Comparison of ENCODE assay signal across 17 cellular contexts in the genomic region with DNA sequence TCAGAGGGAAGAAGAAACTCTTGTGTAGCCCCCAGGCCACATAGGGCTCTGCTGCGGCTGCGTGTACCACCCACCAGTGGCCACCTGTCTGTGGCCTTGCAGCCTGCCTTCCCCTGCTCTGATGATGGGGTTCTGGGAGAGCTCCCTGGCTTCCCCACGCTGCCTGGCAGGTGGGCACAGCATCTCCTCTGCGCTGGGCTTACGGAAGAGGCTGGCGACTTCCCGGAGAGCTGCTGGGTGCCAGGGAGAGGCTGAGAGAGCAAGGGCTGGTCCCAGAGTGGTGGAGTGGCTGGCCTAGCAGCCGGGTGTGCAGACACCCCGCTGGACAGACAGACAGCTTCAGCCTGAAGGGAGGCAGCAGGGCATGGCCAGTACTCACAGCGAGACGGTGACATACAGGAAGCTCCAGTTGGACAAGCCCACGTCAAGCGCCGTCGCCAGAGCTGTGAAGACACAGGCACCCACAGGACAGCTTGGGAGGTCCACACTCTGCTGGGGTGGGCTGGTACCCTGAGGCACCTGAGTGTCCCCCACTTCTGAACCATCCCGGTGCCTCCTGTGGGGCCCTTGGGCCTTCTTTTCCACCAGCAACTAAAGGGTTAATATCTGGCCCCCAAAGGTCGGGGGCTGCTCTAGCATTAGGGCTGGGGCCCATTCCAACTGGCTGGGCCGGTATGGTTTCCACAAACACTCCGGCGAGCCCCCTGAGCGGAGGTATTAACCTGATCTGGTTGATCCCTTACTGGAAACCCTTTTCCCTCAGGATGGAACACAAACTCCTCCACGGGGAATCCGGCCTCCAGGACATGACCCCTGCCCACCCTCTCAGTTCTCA. TPM values are rescaled to one million over a fixed set of nuclear protein-coding genes. Genes with fewer than 3 reads are reported as not detected.
A peak's percentile ranks its signal among the peaks of the same experiment; 100 is the strongest.
DNase-seq lines count a peak whose midpoint lies in the region; ATAC-seq, FAIRE-seq and TF ChIP-seq lines count a peak whose summit lies in the region.
"Had no signal": no experiment of that assay in that cellular context is flagged by ENCODE, and none has a peak within 500 bp of the region (broad histone marks: within the 10 kb centered on the region; RNA-seq: fewer than 3 reads in every experiment).

No MANE protein-coding gene starts in this region.

- no peaks in the 10 kb centered on the region for H3K36me3 ChIP-seq in breast epithelium
- peaks cover 2% of the 10 kb centered on the region for H3K36me3 ChIP-seq in mammary epithelial cell (ENCODE audit: insufficient read depth, low read length)
- H3K36me3 ChIP-seq in adipocyte (ENCODE audit: control insufficient read depth, insufficient read depth, low read length, severe bottlenecking), result peaks cover 37% of the 10 kb centered on the region
- peaks cover 20 to 27% of the 10 kb centered on the region in 2 experiments; a peak in 4 of 5 replicates for H3K36me3 ChIP-seq in HepG2 (replicated peaks in 1 of 2; ENCODE audit: control insufficient read depth in 1 of 2, insufficient read depth in 2 of 2, low read length in 2 of 2)
- H3K36me3 ChIP-seq in testis (ENCODE audit: low read depth, missing control alignments), result no peaks in the 10 kb centered on the region

- BruUV-seq in mammary epithelial cell (replicated peaks; lab: Mats Ljungman, UMichigan), result no TSS peak
- BruUV-seq in HepG2 (replicated peaks; lab: Mats Ljungman, UMichigan), result no TSS peak

- H3K4me1 ChIP-seq in breast epithelium (peaks cover 6 to 15% of the 10 kb centered on the region in 2 donors), mammary epithelial cell (ENCODE audit: insufficient read depth, low read length) (no peaks in the 10 kb centered on the region), adipocyte (ENCODE audit: control insufficient read depth, insufficient read depth, low read length) (peaks cover 27% of the 10 kb centered on the region), HepG2 (ENCODE audit: insufficient read depth, low read length) (peaks cover 22% of the 10 kb centered on the region), testis (peaks cover 35% of the 10 kb centered on the region)

- in situ Hi-C loops in mammary epithelial cell (cut with MboI; ENCODE audit: low sequenced_read_pairs in 2 of 2), result no loop called here
- in situ Hi-C loops in HepG2 (cut with HindIII; ENCODE audit: extremely low pct_ligation_motif_present, low pct_unique_long_range_greater_than_20kb), result loop anchor here (25.0 kb wide), 1 partner anchor 569 kb away; a partner anchor contains a TSS

- H3K79me2 ChIP-seq in mammary epithelial cell (ENCODE audit: insufficient read depth, low read length), result peaks cover 6% of the 10 kb centered on the region
- H3K79me2 ChIP-seq in HepG2 (ENCODE audit: insufficient read depth, low read length), result peaks cover 2% of the 10 kb centered on the region

- H3K27ac ChIP-seq in breast epithelium (peak overlapping the region; percentile 7 to 68), mammary epithelial cell (ENCODE audit: insufficient read depth, low read depth, low read length) (no peak overlapping the region), HepG2 (ENCODE audit: extremely low read length, insufficient read depth, low read length) (no peak overlapping the region), testis (peak overlapping the region; percentile 63 to 69)
- H3K27ac ChIP-seq: KMS-11 had no signal

- H3K9me3 ChIP-seq in breast epithelium, result no peaks in the 10 kb centered on the region
- H3K9me3 ChIP-seq in mammary epithelial cell (replicated peaks; ENCODE audit: insufficient read depth, low read length), result no peaks in the 10 kb centered on the region
- no peaks in the 10 kb centered on the region for H3K9me3 ChIP-seq in adipocyte (ENCODE audit: control insufficient read depth, low read length)
- H3K9me3 ChIP-seq in HepG2 (ENCODE audit: low read length), result no peaks in the 10 kb centered on the region
- no peaks in the 10 kb centered on the region for H3K9me3 ChIP-seq in testis

- H4K20me1 ChIP-seq in mammary epithelial cell (ENCODE audit: insufficient read depth, low read length), result no peaks in the 10 kb centered on the region
- peaks cover 5% of the 10 kb centered on the region; the same call in 1 of the 2 replicates for H4K20me1 ChIP-seq in HepG2 (ENCODE audit: insufficient read depth, low read length)

- POLR2A ChIA-PET in HepG2 (lab: Yijun Ruan, JAX), result interaction anchor here (3.8 kb wide), 1 partner anchor 8 kb away, joined by 36 read pairs; no protein-coding TSS in a partner anchor

- TF ChIP-seq POLR2A in breast epithelium (IDR thresholded peaks at IDR 0.05), result no peak
- peak in 1 of 2 experiments; percentile 36; a peak in 1 of 4 replicates for TF ChIP-seq POLR2A in HepG2 (IDR thresholded peaks at IDR 0.05; ENCODE audit: insufficient read depth in 1 of 2, low read depth in 2 of 2, low read length in 2 of 2)
- no peak for TF ChIP-seq POLR2A in testis (IDR thresholded peaks at IDR 0.05)

- H2AFZ ChIP-seq in mammary epithelial cell (ENCODE audit: low read depth, low read length) (no peak overlapping the region), HepG2 (ENCODE audit: low read length) (no peak overlapping the region)

- H3K27me3 ChIP-seq in breast epithelium (no peaks in the 10 kb centered on the region), mammary epithelial cell (ENCODE audit: insufficient read depth, low read length) (no peaks in the 10 kb centered on the region), adipocyte (replicated peaks; ENCODE audit: control insufficient read depth, insufficient read depth, low read length) (no peaks in the 10 kb centered on the region), HepG2 (ENCODE audit: control insufficient read depth in 1 of 2, insufficient read depth in 2 of 2, low read length in 2 of 2) (no peaks in the 10 kb centered on the region), testis (no peaks in the 10 kb centered on the region)

- H3K4me3 ChIP-seq in breast epithelium, result peak overlapping the region in 1 of 3 donors; percentile 27
- no peak overlapping the region for H3K4me3 ChIP-seq in mammary epithelial cell (replicated peaks in 1 of 3; ENCODE audit: insufficient read depth in 1 of 3, low read depth in 2 of 3, low read length in 3 of 3)
- H3K4me3 ChIP-seq in adipocyte (ENCODE audit: low read length), result no peak overlapping the region
- H3K4me3 ChIP-seq in HepG2 (replicated peaks in 1 of 3; ENCODE audit: insufficient read depth in 1 of 3, low read depth in 2 of 3, low read length in 3 of 3), result no peak overlapping the region
- no peak overlapping the region for H3K4me3 ChIP-seq in testis

- TF ChIP-seq EP300 in HepG2 (IDR thresholded peaks at IDR 0.05; ENCODE audit: low read depth in 2 of 2, low read length in 2 of 2) (no peak), HepG2 (CRISPR knock-in tag; IDR thresholded peaks at IDR 0.05; ENCODE audit: borderline replicate concordance) (no peak)

- 85% methylated on average over 8 of the region's 23 CpGs for WGBS in mammary epithelial cell (ENCODE audit: low coverage, missing lambda C conversion rate)
- WGBS in HepG2 (ENCODE audit: low lambda C conversion rate), result 89% methylated on average over 17 of the region's 23 CpGs
- WGBS in testis, 2 donors, result 59 to 66% methylated on average over 11 to 18 of the region's 23 CpGs

- no peak for FAIRE-seq in HepG2 (lab: Jason Lieb, UNC)
- FAIRE-seq: colon had no signal

- no peak for TF ChIP-seq RAD21 in HepG2 (CRISPR knock-in tag; IDR thresholded peaks at IDR 0.05)

- H3K9ac ChIP-seq in mammary epithelial cell (ENCODE audit: insufficient read depth, low read length) (no peak overlapping the region), adipocyte (ENCODE audit: low read length) (peak overlapping the region; percentile 34), HepG2 (ENCODE audit: insufficient read depth, low read depth, low read length) (no peak overlapping the region)
- H3K9ac ChIP-seq: KMS-11 had no signal

- ATAC-seq in HepG2 (no peak), GM21737 (IDR thresholded peaks at IDR 0.05; ENCODE audit: unreplicated experiment) (no peak)

- TF ChIP-seq CTCF in breast epithelium (IDR thresholded peaks at IDR 0.05), result no peak
- TF ChIP-seq CTCF in mammary epithelial cell (conservative IDR thresholded peaks at IDR 0.05 in 1 of 2, IDR thresholded peaks at IDR 0.05 in 1 of 2; ENCODE audit: extremely low read depth in 1 of 2, insufficient read depth in 1 of 2, low read depth in 1 of 2, low read length in 2 of 2), result no peak
- no peak for TF ChIP-seq CTCF in HepG2 (CRISPR knock-in tag; IDR thresholded peaks at IDR 0.05)
- TF ChIP-seq CTCF in testis (IDR thresholded peaks at IDR 0.05), result no peak

- intact Hi-C loops in breast epithelium (cut with DNase I; ENCODE audit: low total_unique reads) (no loop called here), mammary epithelial cell (cut with micrococcal nuclease) (no loop called here), HepG2 (cut with micrococcal nuclease; ENCODE audit: unreplicated experiment) (no loop called here), testis (cut with DNase I; ENCODE audit: low total_unique reads) (no loop called here)

- DNase-seq in breast epithelium (ENCODE audit: low spot score in 2 of 2), result no peak
- no peak for DNase-seq in mammary epithelial cell
- DNase-seq in adipocyte (ENCODE audit: low read depth), result no peak
- no peak for DNase-seq in HepG2 (ENCODE audit: low spot score)
- no peak for DNase-seq in testis
- no peak for DNase-seq in stimulated activated CD4-positive, alpha-beta T cell treated with anti-CD3 and anti-CD28 coated beads, Interleukin-15, amount 100 ng/mL, for 24 hours
- no peak for DNase-seq in COLO668 (lab: John Stamatoyannopoulos, UW; ENCODE audit: unreplicated experiment)
- DNase-seq: activated B cell treated with CpG ODN at 0.5 μM for 24 hours; H9; left colon; NCI-H1436; NCI-H446; stimulated activated CD4-positive, alpha-beta T cell treated with anti-CD3 and anti-CD28 coated beads, Interleukin-4, amount 100 ng/mL, for 1 hour had no signal

- CTCF ChIA-PET in mammary epithelial cell (lab: Charles Lee; ENCODE audit: low non-redundant PET) (no interaction called here), HepG2 (lab: Yijun Ruan, JAX; ENCODE audit: low intra/inter-chr PET ratio, low total read pairs) (no interaction called here)

- dilution Hi-C loops in mammary epithelial cell (cut with HindIII; ENCODE audit: low sequenced_read_pairs), result no loop called here

- H3K4me2 ChIP-seq in mammary epithelial cell (ENCODE audit: insufficient read depth, low read depth, low read length) (no peak overlapping the region), HepG2 (ENCODE audit: low read depth, low read length) (no peak overlapping the region)
- H3K4me2 ChIP-seq: KMS-11 had no signal

RNA-seq across cellular contexts. Expression of a gene that starts 48.1 kb away (rescaled TPM):
- total RNA-seq in breast epithelium (under 1 TPM; 0.15 to 0.66 (median 0.16) TPM), mammary epithelial cell (not detected), HepG2 (2016; rRNA removed; fragmentation: Illumina TruSeq; extraction: Trizol) (not detected in 2 replicates), testis (1 to 10 TPM; 1.8 to 2.6 TPM)
- polyA plus RNA-seq in mammary epithelial cell (not detected), HepG2 (2011; rRNA removed) (not detected in 2 replicates), testis (ENCODE audit: insufficient read depth, low read depth, low replicate concordance) (2.6 TPM)
- not detected for polyA minus RNA-seq in mammary epithelial cell
- total RNA-seq in HepG2 (2016; cell fraction: cytosol; rRNA removed; fragmentation: Illumina TruSeq; extraction: Trizol; ENCODE audit: low read depth), result not detected in 2 replicates
- total RNA-seq in HepG2 (2016; cell fraction: insoluble cytoplasmic fraction; rRNA removed; fragmentation: Illumina TruSeq; extraction: Trizol), result not detected in 2 replicates
- total RNA-seq in HepG2 (2016; cell fraction: membrane; rRNA removed; fragmentation: Illumina TruSeq; extraction: Trizol), result not detected in 2 replicates
- total RNA-seq in HepG2 (2016; cell fraction: nucleus; rRNA removed; fragmentation: Illumina TruSeq; extraction: Trizol), result not detected in 2 replicates
- not detected in 2 replicates for polyA plus RNA-seq in HepG2 (2011; cell fraction: cytosol; rRNA removed)
- 0.10 TPM in 1 of 2 replicates, not detected in the other for polyA plus RNA-seq in HepG2 (2011; cell fraction: nucleus; rRNA removed)
- not detected in 2 replicates for polyA plus RNA-seq in HepG2 (2012)
- polyA plus RNA-seq in HepG2 (2016; cell fraction: cytosol; fragmentation: Illumina TruSeq; extraction: Trizol; ENCODE audit: low read depth), result not detected in 2 replicates
- not detected in 2 replicates for polyA plus RNA-seq in HepG2 (2016; cell fraction: insoluble cytoplasmic fraction; fragmentation: Illumina TruSeq; extraction: Trizol; ENCODE audit: low read depth)
- not detected in 2 replicates for polyA plus RNA-seq in HepG2 (2016; cell fraction: membrane; fragmentation: Illumina TruSeq; extraction: Trizol; ENCODE audit: low read depth)
- not detected in 2 replicates for polyA plus RNA-seq in HepG2 (2016; cell fraction: nucleus; fragmentation: Illumina TruSeq; extraction: Trizol; ENCODE audit: insufficient read depth, low read depth)
- polyA minus RNA-seq in HepG2 (2011; rRNA and poly(A)+ RNA removed; ENCODE audit: low replicate concordance), result 0.04 TPM in 1 of 2 replicates, not detected in the other
- polyA minus RNA-seq in HepG2 (2011; cell fraction: cytosol; rRNA and poly(A)+ RNA removed), result not detected in 2 replicates
- not detected in 2 replicates for polyA minus RNA-seq in HepG2 (2011; cell fraction: nucleus; rRNA and poly(A)+ RNA removed)
- total RNA-seq: H9, renal cortical epithelial cell had no signal

RNA-seq across cellular contexts. Expression of a gene that starts 50.0 kb away (rescaled TPM):
- total RNA-seq in breast epithelium (10 to 100 TPM; 41.0 to 63.3 (median 50.8) TPM), mammary epithelial cell (10 to 100 TPM; 29.6 to 44.0 TPM), HepG2 (2016; rRNA removed; fragmentation: Illumina TruSeq; extraction: Trizol) (35.7 and 42.8 TPM in 2 replicates), testis (100 to 1,000 TPM; 120 to 128 TPM)
- polyA plus RNA-seq in mammary epithelial cell (24.6 TPM), HepG2 (2011; rRNA removed) (30.6 and 41.5 TPM in 2 replicates), testis (ENCODE audit: insufficient read depth, low read depth, low replicate concordance) (78.8 TPM)
- polyA minus RNA-seq in mammary epithelial cell, result 73.5 TPM
- total RNA-seq in HepG2 (2016; cell fraction: cytosol; rRNA removed; fragmentation: Illumina TruSeq; extraction: Trizol; ENCODE audit: low read depth), result 13.2 and 13.6 TPM in 2 replicates
- 37.9 and 41.5 TPM in 2 replicates for total RNA-seq in HepG2 (2016; cell fraction: insoluble cytoplasmic fraction; rRNA removed; fragmentation: Illumina TruSeq; extraction: Trizol)
- total RNA-seq in HepG2 (2016; cell fraction: membrane; rRNA removed; fragmentation: Illumina TruSeq; extraction: Trizol), result 26.7 and 30.9 TPM in 2 replicates
- total RNA-seq in HepG2 (2016; cell fraction: nucleus; rRNA removed; fragmentation: Illumina TruSeq; extraction: Trizol), result 40.9 and 42.4 TPM in 2 replicates
- 30.0 and 34.9 TPM in 2 replicates for polyA plus RNA-seq in HepG2 (2011; cell fraction: cytosol; rRNA removed)
- 50.8 and 59.8 TPM in 2 replicates for polyA plus RNA-seq in HepG2 (2011; cell fraction: nucleus; rRNA removed)
- polyA plus RNA-seq in HepG2 (2012), result 29.1 and 29.9 TPM in 2 replicates
- 3.6 and 4.5 TPM in 2 replicates for polyA plus RNA-seq in HepG2 (2016; cell fraction: cytosol; fragmentation: Illumina TruSeq; extraction: Trizol; ENCODE audit: low read depth)
- polyA plus RNA-seq in HepG2 (2016; cell fraction: insoluble cytoplasmic fraction; fragmentation: Illumina TruSeq; extraction: Trizol; ENCODE audit: low read depth), result 42.7 and 43.4 TPM in 2 replicates
- polyA plus RNA-seq in HepG2 (2016; cell fraction: membrane; fragmentation: Illumina TruSeq; extraction: Trizol; ENCODE audit: low read depth), result 9.8 and 11.9 TPM in 2 replicates
- polyA plus RNA-seq in HepG2 (2016; cell fraction: nucleus; fragmentation: Illumina TruSeq; extraction: Trizol; ENCODE audit: insufficient read depth, low read depth), result 92.2 and 100 TPM in 2 replicates
- 68.1 and 91.6 TPM in 2 replicates for polyA minus RNA-seq in HepG2 (2011; rRNA and poly(A)+ RNA removed; ENCODE audit: low replicate concordance)
- polyA minus RNA-seq in HepG2 (2011; cell fraction: cytosol; rRNA and poly(A)+ RNA removed), result 23.7 and 37.7 TPM in 2 replicates
- polyA minus RNA-seq in HepG2 (2011; cell fraction: nucleus; rRNA and poly(A)+ RNA removed), result 38.2 and 50.8 TPM in 2 replicates

Comparison
In these comparisons a context has a peak if more than half of its experiments do, and no peak if none do; other contexts are left out.
1. H3K27ac ChIP-seq: peak in breast epithelium (2 of 2) and testis (2 of 2); none in mammary epithelial cell (single experiment) and HepG2 (single experiment).